ENCODE assay signal across 13 cellular contexts in genomic region chr3:133717424-133717823, GRCh38.
"Had no signal": no experiment of that assay in that cellular context is flagged by ENCODE, and none has a peak within 500 bp of the region (broad histone marks: within the 10 kb centered on the region; RNA-seq: fewer than 3 reads in every experiment).

No MANE protein-coding gene starts in this region.

- H3K27ac ChIP-seq: epithelial cell of prostate, heart right ventricle, left lung had no signal

- H3K27me3 ChIP-seq: left lung had no signal

- H3K36me3 ChIP-seq: heart right ventricle, left lung had no signal

- H3K4me2 ChIP-seq: smooth muscle cell had no signal

- H3K4me3 ChIP-seq: heart right ventricle, left lung, smooth muscle cell had no signal

- H3K4me1 ChIP-seq: heart right ventricle, left lung had no signal

- ATAC-seq: heart right ventricle; left lung; right cardiac atrium; stimulated activated naive CD8-positive, alpha-beta T cell treated with anti-CD3 and anti-CD28 coated beads, Interleukin-15, amount 100 ng/mL, for 72 hours; WTC11 had no signal

- DNase-seq: activated CD4-positive, alpha-beta T cell treated with anti-CD3 and anti-CD28 coated beads, Interleukin-2, amount 10 ng/mL, durations not matched to agents 7 days and 5 days; activated CD8-positive, alpha-beta memory T cell treated with anti-CD3 and anti-CD28 coated beads for 24 hours; activated naive CD8-positive, alpha-beta T cell treated with anti-CD3 and anti-CD28 coated beads for 36 hours; cerebellar nuclear complex; heart right ventricle; left lung; mesenchymal stem cell; occipital lobe; right cardiac atrium; stimulated activated naive CD8-positive, alpha-beta T cell treated with anti-CD3 and anti-CD28 coated beads, Interleukin-15, amount 100 ng/mL, for 72 hours had no signal
